ENCODE assay signal across 16 cellular contexts in the genomic region with DNA sequence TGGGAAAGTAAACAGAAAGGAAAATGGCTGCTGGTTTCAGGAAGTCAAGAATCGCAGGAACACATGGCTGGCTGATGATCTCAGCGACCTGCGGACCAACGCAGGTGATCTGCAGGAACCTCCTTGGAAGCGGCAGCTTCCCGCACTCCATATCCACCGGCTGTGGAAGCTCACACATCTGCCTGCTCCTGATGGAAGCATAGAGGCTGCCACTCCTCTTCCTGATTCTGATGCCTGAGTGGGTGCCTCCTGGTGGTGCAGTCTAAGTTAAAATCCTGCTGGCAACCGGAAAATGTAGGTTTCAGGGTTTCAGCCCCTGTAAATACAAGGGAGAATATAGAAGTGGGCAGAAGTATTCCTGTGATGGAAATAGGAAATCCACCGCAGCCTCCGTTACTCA.
"Had no signal": no experiment of that assay in that cellular context is flagged by ENCODE, and none has a peak within 500 bp of the region (broad histone marks: within the 10 kb centered on the region; RNA-seq: fewer than 3 reads in every experiment).

No MANE protein-coding gene starts in this region.

- H3K4me1 ChIP-seq: pancreas had no signal

- H3K27ac Mint-ChIP-seq: activated naive CD8-positive, alpha-beta T cell treated with anti-CD3 and anti-CD28 coated beads for 36 hours; activated T-helper 1 cell treated with anti-CD3 and anti-CD28 coated beads, Interleukin-12 subunit alpha, Interleukin-12 subunit beta, Interleukin-2, Interleukin-4 antibody, amounts not matched to agents 30 ng/mL and 10 ng/mL and 1 ng/mL, durations not matched to agents 14 hours and 24 hours and 36 hours; brain; dendritic cell treated with granulocyte-macrophage colony-stimulating factor and Interleukin-4, amounts not matched to agents 40 ng/mL and 50 ng/mL, for 4 days; stimulated activated memory B cell treated with anti-CD40 and anti-IgM and Interleukin-4, amounts not matched to agents 10 μg/mL and 1 μg/mL and 100 μg/mL, for 72 hours had no signal

- H3K9me3 Mint-ChIP-seq: activated naive CD8-positive, alpha-beta T cell treated with anti-CD3 and anti-CD28 coated beads for 36 hours; activated T-helper 1 cell treated with anti-CD3 and anti-CD28 coated beads, Interleukin-12 subunit alpha, Interleukin-12 subunit beta, Interleukin-2, Interleukin-4 antibody, amounts not matched to agents 30 ng/mL and 10 ng/mL and 1 ng/mL, durations not matched to agents 14 hours and 24 hours and 36 hours; central memory CD8-positive, alpha-beta T cell; dendritic cell treated with granulocyte-macrophage colony-stimulating factor and Interleukin-4, amounts not matched to agents 40 ng/mL and 50 ng/mL, for 4 days; neural crest cell; stimulated activated memory B cell treated with anti-CD40 and anti-IgM and Interleukin-4, amounts not matched to agents 10 μg/mL and 1 μg/mL and 100 μg/mL, for 72 hours had no signal

- H3K4me1 Mint-ChIP-seq: central memory CD8-positive, alpha-beta T cell; neural crest cell; stimulated activated memory B cell treated with anti-CD40 and anti-IgM and Interleukin-4, amounts not matched to agents 10 μg/mL and 1 μg/mL and 100 μg/mL, for 72 hours had no signal

- H3K4me3 Mint-ChIP-seq: activated naive CD8-positive, alpha-beta T cell treated with anti-CD3 and anti-CD28 coated beads for 36 hours; activated T-helper 1 cell treated with anti-CD3 and anti-CD28 coated beads, Interleukin-12 subunit alpha, Interleukin-12 subunit beta, Interleukin-2, Interleukin-4 antibody, amounts not matched to agents 30 ng/mL and 10 ng/mL and 1 ng/mL, durations not matched to agents 14 hours and 24 hours and 36 hours; brain; central memory CD8-positive, alpha-beta T cell; dendritic cell treated with granulocyte-macrophage colony-stimulating factor and Interleukin-4, amounts not matched to agents 40 ng/mL and 50 ng/mL, for 4 days; neural crest cell; stimulated activated memory B cell treated with anti-CD40 and anti-IgM and Interleukin-4, amounts not matched to agents 10 μg/mL and 1 μg/mL and 100 μg/mL, for 72 hours had no signal

- H3K36me3 ChIP-seq: heart left ventricle, pancreas had no signal

- H3K27me3 ChIP-seq: pancreas had no signal

- H3K9me3 ChIP-seq: heart left ventricle, pancreas had no signal

- H3K4me3 ChIP-seq: heart left ventricle, lung, pancreas had no signal

- H3K27ac ChIP-seq: heart left ventricle, pancreas had no signal

- H3K27me3 Mint-ChIP-seq: activated naive CD8-positive, alpha-beta T cell treated with anti-CD3 and anti-CD28 coated beads for 36 hours; central memory CD8-positive, alpha-beta T cell; dendritic cell treated with granulocyte-macrophage colony-stimulating factor and Interleukin-4, amounts not matched to agents 40 ng/mL and 50 ng/mL, for 4 days; stimulated activated memory B cell treated with anti-CD40 and anti-IgM and Interleukin-4, amounts not matched to agents 10 μg/mL and 1 μg/mL and 100 μg/mL, for 72 hours had no signal

- ATAC-seq: heart left ventricle; pancreas; stimulated activated memory B cell treated with anti-CD40 and anti-IgM and Interleukin-4, amounts not matched to agents 10 μg/mL and 1 μg/mL and 100 μg/mL, for 72 hours had no signal

- H3K36me3 Mint-ChIP-seq: activated naive CD8-positive, alpha-beta T cell treated with anti-CD3 and anti-CD28 coated beads for 36 hours; brain; stimulated activated memory B cell treated with anti-CD40 and anti-IgM and Interleukin-4, amounts not matched to agents 10 μg/mL and 1 μg/mL and 100 μg/mL, for 72 hours had no signal

- DNase-seq: activated CD4-positive, alpha-beta T cell treated with anti-CD3 and anti-CD28 coated beads for 4 hours; activated naive CD8-positive, alpha-beta T cell treated with anti-CD3 and anti-CD28 coated beads for 36 hours; amygdala; effector memory CD4-positive, alpha-beta T cell; foreskin melanocyte; heart left ventricle; pancreas; stimulated activated CD4-positive, alpha-beta T cell treated with anti-CD3 and anti-CD28 coated beads, Interleukin-2, amount 100 ng/mL, for 48 hours; T-helper 2 cell had no signal
